11 cellular contexts compared by ENCODE assay signal in the genomic region with DNA sequence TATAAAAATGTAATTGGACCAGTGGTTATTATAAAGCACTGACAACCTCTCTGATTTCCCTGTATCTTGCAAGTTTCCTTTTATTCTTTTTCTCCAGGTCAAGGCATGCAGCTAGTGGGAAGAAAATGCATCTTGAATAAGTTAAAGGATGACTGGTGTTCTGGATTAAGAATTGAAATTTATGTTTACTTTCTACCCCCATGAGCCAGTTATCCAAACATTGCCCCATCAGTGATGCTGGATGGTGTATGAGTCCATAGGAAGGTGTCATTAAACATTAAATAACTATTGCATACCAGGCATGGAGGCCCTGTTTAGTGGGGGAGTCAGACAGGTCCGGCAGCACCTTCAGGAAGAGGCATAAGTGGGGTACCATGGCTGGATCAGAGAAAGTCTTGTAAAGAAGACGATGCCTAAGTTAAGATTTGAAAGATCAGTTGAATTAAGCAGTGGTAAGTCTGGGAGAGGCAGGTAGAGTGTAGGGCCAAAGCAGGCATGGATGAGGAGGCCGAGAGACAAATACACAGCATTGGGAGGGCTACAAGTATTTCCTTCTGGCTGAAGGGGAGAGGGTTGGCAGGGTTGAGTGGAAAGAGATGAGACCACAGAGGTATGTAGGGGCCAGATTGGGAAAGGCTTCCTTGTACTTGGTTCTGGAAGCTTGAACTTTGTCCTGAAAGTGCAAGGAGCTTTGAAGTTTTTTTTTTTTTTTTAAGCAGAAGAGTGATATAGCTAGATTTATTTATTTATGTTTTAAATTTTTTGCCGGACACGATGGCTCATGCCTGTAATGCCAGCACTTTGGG. TPM values are rescaled to one million over a fixed set of nuclear protein-coding genes. Genes with fewer than 3 reads are reported as not detected.
DNase-seq lines count a peak whose midpoint lies in the region; ATAC-seq, FAIRE-seq and TF ChIP-seq lines count a peak whose summit lies in the region.
"Had no signal": no experiment of that assay in that cellular context is flagged by ENCODE, and none has a peak within 500 bp of the region (broad histone marks: within the 10 kb centered on the region; RNA-seq: fewer than 3 reads in every experiment).

No MANE protein-coding gene starts in this region.

- H4K20me1 ChIP-seq in GM23248 (ENCODE audit: insufficient read depth): no peaks in the 10 kb centered on the region; the same call in 1 of the 2 replicates
- H4K20me1 ChIP-seq in astrocyte (ENCODE audit: insufficient read depth, low read length): peaks cover 85% of the 10 kb centered on the region

- no peak overlapping the region for H3K4me3 ChIP-seq in AG10803 (ENCODE audit: low read length)
- H3K4me3 ChIP-seq in GM23248: no peak overlapping the region
- H3K4me3 ChIP-seq in astrocyte (ENCODE audit: insufficient read depth, low read depth, low read length): no peak overlapping the region
- H3K4me3 ChIP-seq in mucosa of stomach (ENCODE audit: low read length): no peak overlapping the region

- H3K27ac Mint-ChIP-seq in astrocyte (ENCODE audit: unreplicated experiment): peak overlapping the region; percentile 89

- H2AFZ ChIP-seq in GM23248 (no peak overlapping the region), astrocyte (ENCODE audit: low read depth, low read length) (no peak overlapping the region)

- H3F3A ChIP-seq in GM23248 (ENCODE audit: insufficient read depth): peaks cover 52% of the 10 kb centered on the region

- H3K27me3 ChIP-seq in GM23248 (replicated peaks; ENCODE audit: insufficient read depth) (no peaks in the 10 kb centered on the region), astrocyte (ENCODE audit: insufficient read depth, low read length) (no peaks in the 10 kb centered on the region), mucosa of stomach (ENCODE audit: control insufficient read depth, insufficient read depth, low read length) (no peaks in the 10 kb centered on the region)

- H3K9ac ChIP-seq in GM23248: no peak overlapping the region
- no peak overlapping the region for H3K9ac ChIP-seq in astrocyte (ENCODE audit: low read length)
- H3K9ac ChIP-seq in mucosa of stomach (ENCODE audit: low read length): peak overlapping the region; percentile 31

- peaks cover 56% of the 10 kb centered on the region for H3K4me1 Mint-ChIP-seq in astrocyte (ENCODE audit: low read depth, unreplicated experiment)

- no peaks in the 10 kb centered on the region for H3K27me3 Mint-ChIP-seq in astrocyte (ENCODE audit: low read depth, unreplicated experiment)

- no peak for FAIRE-seq in astrocyte (lab: Jason Lieb, UNC)

- H3K4me1 ChIP-seq in GM23248 (ENCODE audit: insufficient read depth) (peaks cover 46% of the 10 kb centered on the region), astrocyte (ENCODE audit: insufficient read depth, low read length) (peaks cover 49% of the 10 kb centered on the region), mucosa of stomach (ENCODE audit: control insufficient read depth, insufficient read depth, low read length) (peaks cover 27% of the 10 kb centered on the region)

- peak overlapping the region; percentile 53 for H3K27ac ChIP-seq in GM23248
- peak overlapping the region; percentile 34 for H3K27ac ChIP-seq in astrocyte (ENCODE audit: low read depth, low read length)
- H3K27ac ChIP-seq: C4-2B had no signal

- peak; percentile 40 for DNase-seq in AG10803 (ENCODE audit: low read depth)
- peak; percentile 51 for DNase-seq in GM23248
- DNase-seq in astrocyte (ENCODE audit: low read depth): no peak
- DNase-seq in Right ventricle myocardium inferior (ENCODE audit: missing footprints): no peak
- no peak for DNase-seq in posterior cingulate gyrus
- DNase-seq: NCI-H2107, retina had no signal

- intact Hi-C loops in Right ventricle myocardium inferior (cut with DNase I): no loop called here
- intact Hi-C loops in posterior cingulate gyrus (cut with DNase I): no loop called here

- H3K36me3 Mint-ChIP-seq in astrocyte (ENCODE audit: low read depth, unreplicated experiment): no peaks in the 10 kb centered on the region

- ATAC-seq in Right ventricle myocardium inferior: no peak
- ATAC-seq in GM18517 (IDR thresholded peaks at IDR 0.05; ENCODE audit: unreplicated experiment): no peak
- ATAC-seq in GM19328 (IDR thresholded peaks at IDR 0.05; ENCODE audit: unreplicated experiment): no peak

- TF ChIP-seq CTCF in AG10803 (conservative IDR thresholded peaks at IDR 0.05; ENCODE audit: low read length): no peak
- no peak for TF ChIP-seq CTCF in astrocyte (IDR thresholded peaks at IDR 0.05; ENCODE audit: insufficient read depth, low read depth, low read length)

- no peaks in the 10 kb centered on the region for H3K9me3 Mint-ChIP-seq in astrocyte (ENCODE audit: unreplicated experiment)

- in situ Hi-C loops in GM23248 (cut with MboI): loop anchor here (25.0 kb wide), 1 partner anchor 285 kb away; no protein-coding TSS in a partner anchor

- no peak overlapping the region for H3K4me2 ChIP-seq in GM23248 (ENCODE audit: unreplicated experiment)
- H3K4me2 ChIP-seq in astrocyte (ENCODE audit: low read length): peak overlapping the region; percentile 38

- H3K9me3 ChIP-seq in GM23248 (ENCODE audit: low read depth): no peaks in the 10 kb centered on the region
- H3K9me3 ChIP-seq in astrocyte (ENCODE audit: insufficient read depth, low read depth, low read length): no peaks in the 10 kb centered on the region
- no peaks in the 10 kb centered on the region for H3K9me3 ChIP-seq in mucosa of stomach (ENCODE audit: control insufficient read depth, low read length)

- H3K4me3 Mint-ChIP-seq in astrocyte (ENCODE audit: unreplicated experiment): peak overlapping the region; percentile 46

- peaks cover 100% of the 10 kb centered on the region for H3K79me2 ChIP-seq in GM23248 (ENCODE audit: insufficient read depth)
- H3K79me2 ChIP-seq in astrocyte (ENCODE audit: insufficient read depth, low read length): peaks cover 98% of the 10 kb centered on the region

- H3K36me3 ChIP-seq in GM23248 (ENCODE audit: low read depth) (no peaks in the 10 kb centered on the region), astrocyte (ENCODE audit: insufficient read depth, low read length) (no peaks in the 10 kb centered on the region), mucosa of stomach (ENCODE audit: control insufficient read depth, insufficient read depth, low read length) (no peaks in the 10 kb centered on the region)

- H3K9me2 ChIP-seq in GM23248 (ENCODE audit: insufficient read depth): no peaks in the 10 kb centered on the region

- 86 to 92% methylated on average over 5 of the region's 5 CpGs for WGBS in GM23248 (ENCODE audit: low coverage in 1 of 2, low lambda C conversion rate in 2 of 2, missing lambda C conversion rate in 2 of 2), 2 experiments

RNA-seq across cellular contexts. Expression of a gene that starts 5.7 kb away (rescaled TPM):
- total RNA-seq in GM23248 (2014; rRNA removed; shearing (Covaris generic)): 78.8 and 92.6 TPM in 2 replicates
- 61.1 and 63.8 TPM in 2 replicates for polyA plus RNA-seq in GM23248 (2016; fragmentation: Nextera tagmentation; extraction: Ambion mirVana)
- total RNA-seq in astrocyte: 152 and 165 TPM in 2 replicates
- total RNA-seq in Right ventricle myocardium inferior: 108 TPM

RNA-seq across cellular contexts. Expression of a gene that starts 20.5 kb away (rescaled TPM):
- total RNA-seq in GM23248 (2014; rRNA removed; shearing (Covaris generic)): 20.2 and 27.8 TPM in 2 replicates
- 16.9 and 17.1 TPM in 2 replicates for polyA plus RNA-seq in GM23248 (2016; fragmentation: Nextera tagmentation; extraction: Ambion mirVana)
- total RNA-seq in astrocyte: 25.6 and 27.9 TPM in 2 replicates
- total RNA-seq in Right ventricle myocardium inferior: 21.9 TPM

Comparison
In these comparisons a context has a peak if more than half of its experiments do, and no peak if none do; other contexts are left out.
1. DNase-seq: peak in AG10803 (single experiment) and GM23248 (single experiment); none in astrocyte (single experiment), Right ventricle myocardium inferior (single experiment) and posterior cingulate gyrus (0 of 10).